In the genomic region with DNA sequence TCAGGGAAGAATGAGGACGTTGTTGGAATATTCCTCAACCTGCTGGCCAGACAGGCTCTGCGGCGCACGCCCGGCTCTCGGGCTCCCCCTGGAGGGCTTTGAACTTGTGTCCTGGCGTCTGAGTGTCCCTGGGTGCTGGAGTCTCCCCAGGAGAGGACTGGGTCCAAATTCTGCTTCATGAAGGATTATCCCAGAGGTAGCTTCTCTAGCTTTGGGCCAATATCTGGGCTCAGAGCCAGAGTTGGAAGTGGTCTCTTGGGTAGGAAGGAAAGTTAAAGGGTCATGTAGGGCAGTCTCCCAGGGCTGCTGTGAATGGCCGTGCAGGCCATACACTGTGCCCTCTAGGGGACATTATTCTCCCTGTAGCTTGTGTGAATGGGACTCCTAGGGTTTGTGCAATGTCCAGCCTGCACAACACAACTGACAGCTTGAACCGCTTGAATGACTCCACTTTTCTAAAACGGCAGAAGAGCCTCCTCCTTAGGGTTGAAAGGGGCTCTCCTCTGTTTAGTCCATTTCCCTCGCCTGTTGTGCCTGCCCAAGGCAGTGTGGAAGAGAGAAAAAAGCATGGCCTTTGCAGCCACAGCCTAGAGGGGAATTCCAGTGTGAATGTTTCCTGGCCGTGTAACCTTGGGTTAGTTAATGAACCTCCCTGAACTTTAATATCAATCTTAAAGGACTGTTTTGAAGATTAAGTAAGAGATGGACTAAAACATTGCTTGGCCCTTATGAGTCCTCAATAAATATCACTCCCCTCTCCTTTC, we compare ENCODE assay signal across 8 cellular contexts.
DNase-seq lines count a peak whose midpoint lies in the region; ATAC-seq and TF ChIP-seq lines count a peak whose summit lies in the region.

No MANE protein-coding gene starts in this region.

- H3K79me2 ChIP-seq in SU-DHL-6 (ENCODE audit: insufficient read depth, low read length): no peaks in the 10 kb centered on the region

- H4K20me1 ChIP-seq in SU-DHL-6 (ENCODE audit: low read depth, low read length): no peaks in the 10 kb centered on the region

- H3F3A ChIP-seq in SU-DHL-6 (ENCODE audit: insufficient read depth): no peaks in the 10 kb centered on the region

- no peaks in the 10 kb centered on the region for H3K9me2 ChIP-seq in SU-DHL-6 (replicated peaks; ENCODE audit: insufficient read depth, low read length)

- no peak overlapping the region for H2AFZ ChIP-seq in SU-DHL-6 (ENCODE audit: low read depth, low read length, severe bottlenecking)

- H3K4me2 ChIP-seq in SU-DHL-6 (ENCODE audit: low read depth, low read length, poor library complexity, severe bottlenecking): no peak overlapping the region

- ATAC-seq in GM19023 (IDR thresholded peaks at IDR 0.05; ENCODE audit: unreplicated experiment): peak; percentile 64
- ATAC-seq in GM19455 (IDR thresholded peaks at IDR 0.05; ENCODE audit: unreplicated experiment): no peak

- no peak overlapping the region for H3K4me3 ChIP-seq in SU-DHL-6 (ENCODE audit: insufficient read depth, low read length, poor library complexity, severe bottlenecking)
- H3K4me3 ChIP-seq in right atrium auricular region: no peak overlapping the region

- DNase-seq in AG08395 (ENCODE audit: low spot score) (peak; percentile 79), NCI-H1092 (lab: John Stamatoyannopoulos, UW) (peak; percentile 80), anterior cingulate cortex (lab: John Stamatoyannopoulos, UW) (peak in 54 of 58 donors; percentile 20 to 88 (median 68)), right atrium auricular region (ENCODE audit: low spot score) (peak; percentile 76), renal cortical epithelial cell (ENCODE audit: low read depth) (peak; percentile 38)

- H3K36me3 ChIP-seq in SU-DHL-6 (ENCODE audit: low read length) (no peaks in the 10 kb centered on the region), right atrium auricular region (no peaks in the 10 kb centered on the region)

- TF ChIP-seq CTCF in SU-DHL-6 (IDR thresholded peaks at IDR 0.05; ENCODE audit: insufficient read depth, low read length, poor library complexity, severe bottlenecking) (peak; percentile 93), right atrium auricular region (IDR thresholded peaks at IDR 0.05) (peak; percentile 71 to 86)

- H3K9ac ChIP-seq in SU-DHL-6 (ENCODE audit: low read length): no peak overlapping the region

- no peak overlapping the region for H3K27ac ChIP-seq in SU-DHL-6 (ENCODE audit: low read depth, low read length)
- H3K27ac ChIP-seq in right atrium auricular region: no peak overlapping the region

- no peaks in the 10 kb centered on the region for H3K27me3 ChIP-seq in SU-DHL-6 (ENCODE audit: low read length)
- no peaks in the 10 kb centered on the region for H3K27me3 ChIP-seq in right atrium auricular region

- H3K9me3 ChIP-seq in SU-DHL-6 (ENCODE audit: insufficient read depth, low read length) (no peaks in the 10 kb centered on the region), right atrium auricular region (no peaks in the 10 kb centered on the region)

- no peaks in the 10 kb centered on the region for H3K4me1 ChIP-seq in right atrium auricular region
